In the genomic region with DNA sequence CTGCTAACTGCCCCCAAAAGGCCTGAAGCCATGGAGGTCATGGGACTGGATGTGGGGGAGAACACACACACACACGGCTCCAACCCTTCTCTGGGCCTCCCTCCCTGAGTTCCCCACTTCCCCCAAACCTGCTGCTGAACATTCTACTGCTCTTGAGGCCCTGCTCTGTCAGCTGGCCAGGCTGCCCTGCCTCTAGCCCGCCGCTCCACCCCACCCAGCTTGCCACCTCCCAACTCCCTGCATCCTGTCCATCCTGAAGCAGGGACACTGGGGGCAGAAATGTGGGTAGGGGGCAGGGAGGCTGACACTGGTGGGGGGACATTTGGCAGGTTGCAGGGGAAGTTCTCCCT, we compare ENCODE assay signal across 13 cellular contexts. TPM values are rescaled to one million over a fixed set of nuclear protein-coding genes. Genes with fewer than 3 reads are reported as not detected.
A peak's percentile ranks its signal among the peaks of the same experiment; 100 is the strongest.
DNase-seq lines count a peak whose midpoint lies in the region; ATAC-seq and TF ChIP-seq lines count a peak whose summit lies in the region.
"Had no signal": no experiment of that assay in that cellular context is flagged by ENCODE, and none has a peak within 500 bp of the region (broad histone marks: within the 10 kb centered on the region; RNA-seq: fewer than 3 reads in every experiment).

No MANE protein-coding gene starts in this region.

- no peak overlapping the region for H3K4me3 Mint-ChIP-seq in activated CD8-positive, alpha-beta T cell treated with anti-CD3 and anti-CD28 coated beads, Interleukin-2, amount 10 ng/mL, durations not matched to agents 7 days and 5 days
- H3K4me3 Mint-ChIP-seq in activated CD8-positive, alpha-beta T cell treated with anti-CD3 and anti-CD28 coated beads for 36 hours = no peak overlapping the region

- peaks cover 81% of the 10 kb centered on the region for H3K27me3 ChIP-seq in osteoblast (ENCODE audit: insufficient read depth, low read length)

- no peak overlapping the region for H3K4me3 ChIP-seq in NB4 (ENCODE audit: low read depth, low read length)
- H3K4me3 ChIP-seq in osteoblast (ENCODE audit: insufficient read depth, low read length) = no peak overlapping the region

- H3K27ac ChIP-seq in cingulate gyrus (ENCODE audit: low read depth, low read length) (peak overlapping the region; percentile 75), osteoblast (ENCODE audit: low read depth, low read length) (no peak overlapping the region)
- H3K27ac ChIP-seq: parathyroid adenoma, tibial artery had no signal

- no peak overlapping the region for H2AFZ ChIP-seq in osteoblast (ENCODE audit: low read length)
- H2AFZ ChIP-seq: parathyroid adenoma had no signal

- ATAC-seq in activated CD8-positive, alpha-beta T cell treated with anti-CD3 and anti-CD28 coated beads, Interleukin-2, amount 10 ng/mL, durations not matched to agents 7 days and 5 days = peak; percentile 5
- no peak for ATAC-seq in activated CD8-positive, alpha-beta T cell treated with anti-CD3 and anti-CD28 coated beads for 36 hours
- no peak for ATAC-seq in HG03469 (IDR thresholded peaks at IDR 0.05; ENCODE audit: unreplicated experiment)
- ATAC-seq in HG02571 (IDR thresholded peaks at IDR 0.05; ENCODE audit: unreplicated experiment) = no peak

- TF ChIP-seq POLR2A in NB4 (IDR thresholded peaks at IDR 0.05; ENCODE audit: extremely low read depth, insufficient read length) = no peak

- peaks cover 2% of the 10 kb centered on the region for H3K36me3 Mint-ChIP-seq in activated CD8-positive, alpha-beta T cell treated with anti-CD3 and anti-CD28 coated beads, Interleukin-2, amount 10 ng/mL, durations not matched to agents 7 days and 5 days (ENCODE audit: low read depth)
- H3K36me3 Mint-ChIP-seq in activated CD8-positive, alpha-beta T cell treated with anti-CD3 and anti-CD28 coated beads for 36 hours (ENCODE audit: low read depth) = no peaks in the 10 kb centered on the region

- H3K4me1 Mint-ChIP-seq in activated CD8-positive, alpha-beta T cell treated with anti-CD3 and anti-CD28 coated beads, Interleukin-2, amount 10 ng/mL, durations not matched to agents 7 days and 5 days (ENCODE audit: low read depth) = peaks cover 11% of the 10 kb centered on the region
- peaks cover 11% of the 10 kb centered on the region for H3K4me1 Mint-ChIP-seq in activated CD8-positive, alpha-beta T cell treated with anti-CD3 and anti-CD28 coated beads for 36 hours (ENCODE audit: low read depth)

- no peak for TF ChIP-seq CTCF in activated CD8-positive, alpha-beta T cell treated with anti-CD3 and anti-CD28 coated beads for 36 hours (IDR thresholded peaks at IDR 0.05)
- TF ChIP-seq CTCF in NB4 (IDR thresholded peaks at IDR 0.05; ENCODE audit: low read depth, low read length) (no peak), osteoblast (IDR thresholded peaks at IDR 0.05; ENCODE audit: extremely low read depth, low read depth, low read length) (no peak)

- no peaks in the 10 kb centered on the region for H3K9me3 Mint-ChIP-seq in activated CD8-positive, alpha-beta T cell treated with anti-CD3 and anti-CD28 coated beads, Interleukin-2, amount 10 ng/mL, durations not matched to agents 7 days and 5 days (ENCODE audit: insufficient read depth)
- H3K9me3 Mint-ChIP-seq in activated CD8-positive, alpha-beta T cell treated with anti-CD3 and anti-CD28 coated beads for 36 hours = no peaks in the 10 kb centered on the region

- no peak overlapping the region for H3K27ac Mint-ChIP-seq in activated CD8-positive, alpha-beta T cell treated with anti-CD3 and anti-CD28 coated beads, Interleukin-2, amount 10 ng/mL, durations not matched to agents 7 days and 5 days
- H3K27ac Mint-ChIP-seq in activated CD8-positive, alpha-beta T cell treated with anti-CD3 and anti-CD28 coated beads for 36 hours = no peak overlapping the region

- intact Hi-C loops in activated CD8-positive, alpha-beta T cell treated with anti-CD3 and anti-CD28 coated beads for 36 hours (cut with micrococcal nuclease) = no loop called here

- CTCF ChIA-PET in activated CD8-positive, alpha-beta T cell treated with anti-CD3 and anti-CD28 coated beads, Interleukin-2, amount 10 ng/mL, durations not matched to agents 7 days and 5 days (lab: Charles Lee) = no interaction called here
- CTCF ChIA-PET in activated CD8-positive, alpha-beta T cell treated with anti-CD3 and anti-CD28 coated beads for 36 hours (lab: Charles Lee) = interaction anchor here (1.0 kb wide), 1 partner anchor 118 kb away, joined by 3 read pairs; no protein-coding TSS in a partner anchor

- no peaks in the 10 kb centered on the region for H3K9me3 ChIP-seq in osteoblast (ENCODE audit: low read depth, low read length)
- H3K9me3 ChIP-seq: tibial artery had no signal

- H4K20me1 ChIP-seq in osteoblast (ENCODE audit: insufficient read depth, low read length) = peaks cover 2% of the 10 kb centered on the region

- no peak overlapping the region for H3K4me2 ChIP-seq in osteoblast (ENCODE audit: insufficient read depth, low read length)

- H3K27me3 Mint-ChIP-seq in activated CD8-positive, alpha-beta T cell treated with anti-CD3 and anti-CD28 coated beads, Interleukin-2, amount 10 ng/mL, durations not matched to agents 7 days and 5 days (ENCODE audit: low read depth) = peaks cover 51% of the 10 kb centered on the region
- peaks cover 62% of the 10 kb centered on the region for H3K27me3 Mint-ChIP-seq in activated CD8-positive, alpha-beta T cell treated with anti-CD3 and anti-CD28 coated beads for 36 hours

- DNase-seq in activated CD8-positive, alpha-beta T cell treated with anti-CD3 and anti-CD28 coated beads, Interleukin-2, amount 10 ng/mL, durations not matched to agents 7 days and 5 days = no peak
- DNase-seq in activated CD8-positive, alpha-beta T cell treated with anti-CD3 and anti-CD28 coated beads for 36 hours = no peak
- peak; percentile 38 for DNase-seq in NB4 (ENCODE audit: low read depth)
- DNase-seq in osteoblast (ENCODE audit: insufficient read length, low spot score, missing footprints) = peak; percentile 78
- DNase-seq in activated CD4-positive, alpha-beta T cell treated with anti-CD3 and anti-CD28 coated beads for 48 hours = no peak
- DNase-seq: mammary epithelial cell, NCI-H1105, NCI-H446 treated with DMSO at 0.1 percent for 48 hours, tibial artery had no signal

- POLR2A ChIA-PET in activated CD8-positive, alpha-beta T cell treated with anti-CD3 and anti-CD28 coated beads, Interleukin-2, amount 10 ng/mL, durations not matched to agents 7 days and 5 days (lab: Charles Lee) = interaction anchor here (0.9 kb wide), 1 partner anchor 8 kb away, joined by 3 read pairs; no protein-coding TSS in a partner anchor
- POLR2A ChIA-PET in activated CD8-positive, alpha-beta T cell treated with anti-CD3 and anti-CD28 coated beads for 36 hours (lab: Charles Lee) = interaction anchor here (1.0 to 1.6 kb wide), 3 partner anchors 8 to 25 kb away, joined by 3 to 6 read pairs (median 3); no protein-coding TSS in a partner anchor

- no peaks in the 10 kb centered on the region for H3K4me1 ChIP-seq in osteoblast (ENCODE audit: insufficient read depth, low read length)
- H3K4me1 ChIP-seq: parathyroid adenoma had no signal

- H3K36me3 ChIP-seq in osteoblast (ENCODE audit: insufficient read depth, low read length) = no peaks in the 10 kb centered on the region
- H3K36me3 ChIP-seq: tibial artery had no signal

- H3K79me2 ChIP-seq in osteoblast (ENCODE audit: insufficient read depth, low read length) = no peaks in the 10 kb centered on the region
- H3K79me2 ChIP-seq: parathyroid adenoma had no signal

RNA-seq across cellular contexts. Expression of a gene that starts 1.0 kb away (rescaled TPM):
- not detected for total RNA-seq in activated CD8-positive, alpha-beta T cell treated with anti-CD3 and anti-CD28 coated beads, Interleukin-2, amount 10 ng/mL, durations not matched to agents 7 days and 5 days
- total RNA-seq in activated CD8-positive, alpha-beta T cell treated with anti-CD3 and anti-CD28 coated beads for 36 hours = not detected
- not detected in 2 replicates for total RNA-seq in osteoblast
- total RNA-seq: mammary epithelial cell had no signal

RNA-seq across cellular contexts. Expression of a gene that starts 13.9 kb away (rescaled TPM):
- total RNA-seq in activated CD8-positive, alpha-beta T cell treated with anti-CD3 and anti-CD28 coated beads, Interleukin-2, amount 10 ng/mL, durations not matched to agents 7 days and 5 days = 1 to 10 TPM in 1 of 2 experiments, under 1 TPM in 1; 0.99 to 1.0 TPM
- total RNA-seq in activated CD8-positive, alpha-beta T cell treated with anti-CD3 and anti-CD28 coated beads for 36 hours = 1 to 10 TPM; 1.7 to 2.1 TPM
- total RNA-seq in osteoblast = 142 and 161 TPM in 2 replicates

RNA-seq across cellular contexts. Expression of a gene that starts 52.1 kb away (rescaled TPM):
- 100 to 1,000 TPM; 443 to 445 TPM for total RNA-seq in activated CD8-positive, alpha-beta T cell treated with anti-CD3 and anti-CD28 coated beads, Interleukin-2, amount 10 ng/mL, durations not matched to agents 7 days and 5 days
- total RNA-seq in activated CD8-positive, alpha-beta T cell treated with anti-CD3 and anti-CD28 coated beads for 36 hours = 100 to 1,000 TPM; 320 to 334 TPM
- total RNA-seq in osteoblast = 434 and 496 TPM in 2 replicates

Comparison
In these comparisons a context has a peak if more than half of its experiments do, and no peak if none do; other contexts are left out.
1. DNase-seq: peak in NB4 (single experiment) and osteoblast (single experiment); none in activated CD8-positive, alpha-beta T cell treated with anti-CD3 and anti-CD28 coated beads, Interleukin-2, amount 10 ng/mL, durations not matched to agents 7 days and 5 days (single experiment), activated CD8-positive, alpha-beta T cell treated with anti-CD3 and anti-CD28 coated beads for 36 hours (single experiment) and activated CD4-positive, alpha-beta T cell treated with anti-CD3 and anti-CD28 coated beads for 48 hours (single experiment).
2. RNA of a gene that starts 13.9 kb away (total RNA-seq): 142 to 161 TPM in osteoblast; 1.7 to 2.1 TPM in activated CD8-positive, alpha-beta T cell treated with anti-CD3 and anti-CD28 coated beads for 36 hours and 0.99 to 1.0 TPM in activated CD8-positive, alpha-beta T cell treated with anti-CD3 and anti-CD28 coated beads, Interleukin-2, amount 10 ng/mL, durations not matched to agents 7 days and 5 days; every median in the first group is over 10 times any median in the second.